ENCODE assay signal across 12 cellular contexts in the genomic region with DNA sequence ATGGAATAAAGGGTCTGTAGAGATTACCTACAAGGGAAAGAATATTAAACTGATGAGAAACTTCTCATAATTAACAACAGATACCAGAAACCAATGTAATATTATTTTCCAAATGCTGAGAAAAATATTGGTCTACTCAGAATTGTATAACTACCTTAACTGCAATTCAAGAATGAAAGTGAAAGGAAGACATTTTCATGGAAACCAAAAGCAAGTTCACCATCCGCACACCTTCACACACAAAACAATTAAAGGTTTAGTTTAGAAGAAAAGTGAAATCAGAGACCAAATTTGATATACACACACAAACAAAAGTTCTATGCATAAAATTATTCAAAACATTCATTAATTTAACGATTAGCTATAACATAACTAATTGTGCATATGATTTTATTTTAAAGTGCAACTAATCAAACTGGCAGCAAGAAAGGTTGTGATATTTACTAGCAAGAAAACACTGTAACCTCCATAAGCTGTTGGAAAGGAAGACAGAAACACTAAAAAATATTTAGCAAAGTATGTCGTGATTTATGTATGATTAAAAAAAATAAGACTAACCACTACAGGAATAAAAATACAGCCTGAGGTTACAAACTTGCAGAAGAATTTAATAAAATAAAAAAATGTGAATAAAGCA.
DNase-seq lines count a peak whose midpoint lies in the region; ATAC-seq and TF ChIP-seq lines count a peak whose summit lies in the region.
"Had no signal": no experiment of that assay in that cellular context is flagged by ENCODE, and none has a peak within 500 bp of the region (broad histone marks: within the 10 kb centered on the region; RNA-seq: fewer than 3 reads in every experiment).

No MANE protein-coding gene starts in this region.

- no peak overlapping the region for H2AFZ ChIP-seq in neuronal stem cell (ENCODE audit: low read length)

- TF ChIP-seq CTCF in CD4-positive, alpha-beta T cell (IDR thresholded peaks at IDR 0.05) = no peak
- no peak for TF ChIP-seq CTCF in esophagus squamous epithelium (IDR thresholded peaks at IDR 0.05)

- H3K9ac ChIP-seq in neuronal stem cell (ENCODE audit: low read depth, low read length, poor library complexity) = no peak overlapping the region

- CTCF ChIA-PET in CD4-positive, alpha-beta T cell (lab: Charles Lee) = no interaction called here
- CTCF ChIA-PET in activated CD4-positive, alpha-beta memory T cell treated with anti-CD3 and anti-CD28 coated beads for 36 hours (lab: Charles Lee) = interaction anchor here (1.1 kb wide), 1 partner anchor 12 kb away, joined by 4 read pairs; no protein-coding TSS in a partner anchor

- H3K4me2 ChIP-seq in neuronal stem cell (ENCODE audit: insufficient read depth, low read length, poor library complexity, severe bottlenecking) = no peak overlapping the region

- H3K4ac ChIP-seq in neuronal stem cell (ENCODE audit: low read length) = no peak overlapping the region

- H3K27me3 Mint-ChIP-seq in CD4-positive, alpha-beta T cell = no peaks in the 10 kb centered on the region
- H3K27me3 Mint-ChIP-seq in activated CD4-positive, alpha-beta memory T cell treated with anti-CD3 and anti-CD28 coated beads for 36 hours = no peaks in the 10 kb centered on the region

- H3K4me1 ChIP-seq in neuronal stem cell (ENCODE audit: control insufficient read depth in 2 of 2, insufficient read depth in 1 of 2, low read depth in 1 of 2, low read length in 2 of 2) = peaks cover 2 to 3% of the 10 kb centered on the region in 2 donors
- no peaks in the 10 kb centered on the region for H3K4me1 ChIP-seq in esophagus squamous epithelium
- H3K4me1 ChIP-seq: SJCRH30, suprapubic skin had no signal

- H3K4me1 Mint-ChIP-seq in CD4-positive, alpha-beta T cell (ENCODE audit: low read depth) = peaks cover 13% of the 10 kb centered on the region
- peaks cover 18% of the 10 kb centered on the region for H3K4me1 Mint-ChIP-seq in activated CD4-positive, alpha-beta memory T cell treated with anti-CD3 and anti-CD28 coated beads for 36 hours (ENCODE audit: low read depth)
- H3K4me1 Mint-ChIP-seq: nephron had no signal

- H3K36me3 Mint-ChIP-seq in CD4-positive, alpha-beta T cell (ENCODE audit: low read depth) = no peaks in the 10 kb centered on the region
- H3K36me3 Mint-ChIP-seq in activated CD4-positive, alpha-beta memory T cell treated with anti-CD3 and anti-CD28 coated beads for 36 hours = no peaks in the 10 kb centered on the region

- no peaks in the 10 kb centered on the region for H3K27me3 ChIP-seq in CD4-positive, alpha-beta T cell (ENCODE audit: control insufficient read depth, insufficient read depth, low read length)
- no peaks in the 10 kb centered on the region for H3K27me3 ChIP-seq in neuronal stem cell (ENCODE audit: control insufficient read depth in 3 of 3, insufficient read depth in 3 of 3, low read depth in 1 of 3, low read length in 3 of 3)
- H3K27me3 ChIP-seq in esophagus squamous epithelium = no peaks in the 10 kb centered on the region
- H3K27me3 ChIP-seq: SJCRH30, suprapubic skin had no signal

- H3K36me3 ChIP-seq in neuronal stem cell (replicated peaks in 1 of 2; ENCODE audit: control insufficient read depth in 2 of 2, insufficient read depth in 2 of 2, low read length in 2 of 2) (no peaks in the 10 kb centered on the region), esophagus squamous epithelium (no peaks in the 10 kb centered on the region)
- H3K36me3 ChIP-seq: SJCRH30, suprapubic skin had no signal

- H2BK12ac ChIP-seq in neuronal stem cell (ENCODE audit: low read length) = no peak overlapping the region

- H3K23ac ChIP-seq in neuronal stem cell (ENCODE audit: low read depth, low read length, poor library complexity) = no peak overlapping the region

- H4K8ac ChIP-seq in neuronal stem cell (ENCODE audit: low read depth, low read length) = no peak overlapping the region

- intact Hi-C loops in CD4-positive, alpha-beta T cell (cut with DNase I, micrococcal nuclease) = no loop called here
- intact Hi-C loops in activated CD4-positive, alpha-beta memory T cell treated with anti-CD3 and anti-CD28 coated beads for 36 hours (cut with micrococcal nuclease) = no loop called here
- intact Hi-C loops in esophagus squamous epithelium (cut with DNase I) = no loop called here

- POLR2A ChIA-PET in CD4-positive, alpha-beta T cell (lab: Charles Lee) = no interaction called here
- POLR2A ChIA-PET in activated CD4-positive, alpha-beta memory T cell treated with anti-CD3 and anti-CD28 coated beads for 36 hours (lab: Charles Lee) = no interaction called here

- H2BK120ac ChIP-seq in neuronal stem cell (ENCODE audit: low read depth, low read length) = no peak overlapping the region

- no peak overlapping the region for H2AK5ac ChIP-seq in neuronal stem cell (ENCODE audit: low read depth, low read length)

- H2BK15ac ChIP-seq in neuronal stem cell (ENCODE audit: low read length) = no peak overlapping the region

- H3K27ac ChIP-seq in CD4-positive, alpha-beta T cell (ENCODE audit: low read depth, low read length) = no peak overlapping the region
- H3K27ac ChIP-seq in neuronal stem cell (replicated peaks; ENCODE audit: low read length) (no peak overlapping the region), esophagus squamous epithelium (no peak overlapping the region)
- H3K27ac ChIP-seq: SJCRH30, suprapubic skin had no signal

- H3K27ac Mint-ChIP-seq in CD4-positive, alpha-beta T cell = no peak overlapping the region
- H3K27ac Mint-ChIP-seq in activated CD4-positive, alpha-beta memory T cell treated with anti-CD3 and anti-CD28 coated beads for 36 hours = no peak overlapping the region
- H3K27ac Mint-ChIP-seq: nephron had no signal

- no peaks in the 10 kb centered on the region for H3K79me1 ChIP-seq in neuronal stem cell (ENCODE audit: low read depth, low read length)

- DNase-seq in CD4-positive, alpha-beta T cell = no peak
- DNase-seq in activated CD4-positive, alpha-beta memory T cell treated with anti-CD3 and anti-CD28 coated beads for 36 hours = no peak
- DNase-seq in AG08395 (ENCODE audit: low spot score) = no peak
- no peak for DNase-seq in neuronal stem cell (ENCODE audit: low spot score)
- no peak for DNase-seq in NCI-H1417 treated with DMSO at 0.1 percent for 48 hours (lab: John Stamatoyannopoulos, UW)
- DNase-seq in esophagus squamous epithelium (lab: John Stamatoyannopoulos, UW) = no peak
- DNase-seq: cerebellar nuclear complex, SJCRH30 had no signal

- peak overlapping the region; percentile 52 for H3K4me3 Mint-ChIP-seq in CD4-positive, alpha-beta T cell
- H3K4me3 Mint-ChIP-seq in activated CD4-positive, alpha-beta memory T cell treated with anti-CD3 and anti-CD28 coated beads for 36 hours = peak overlapping the region; percentile 29
- H3K4me3 Mint-ChIP-seq: nephron had no signal

- no peak overlapping the region for H3K18ac ChIP-seq in neuronal stem cell (ENCODE audit: low read length)

- 100% methylated on average over 1 of the region's 3 CpGs; no CpG with 5 or more reads in 1 of the 2 donors for WGBS in neuronal stem cell (ENCODE audit: extremely low coverage in 2 of 2, insufficient read length in 2 of 2, insufficient replicate concordance in 1 of 2), 2 donors
- WGBS in esophagus squamous epithelium, 2 donors = 43 to 45% methylated on average over 3 of the region's 3 CpGs

- H3K9me3 Mint-ChIP-seq in CD4-positive, alpha-beta T cell = peaks cover 2% of the 10 kb centered on the region
- no peaks in the 10 kb centered on the region for H3K9me3 Mint-ChIP-seq in activated CD4-positive, alpha-beta memory T cell treated with anti-CD3 and anti-CD28 coated beads for 36 hours
- H3K9me3 Mint-ChIP-seq: nephron had no signal

- no peak overlapping the region for H3K14ac ChIP-seq in neuronal stem cell (ENCODE audit: low read length)

- no peak overlapping the region for H4K91ac ChIP-seq in neuronal stem cell (ENCODE audit: low read depth, low read length, poor library complexity)

- TF ChIP-seq POLR2A in esophagus squamous epithelium (IDR thresholded peaks at IDR 0.05) = no peak

- H3K9me3 ChIP-seq in CD4-positive, alpha-beta T cell (ENCODE audit: control insufficient read depth, low read length) = no peaks in the 10 kb centered on the region
- H3K9me3 ChIP-seq in neuronal stem cell (replicated peaks in 1 of 2; ENCODE audit: control insufficient read depth in 2 of 2, insufficient read depth in 1 of 2, low read depth in 1 of 2, low read length in 2 of 2) (no peaks in the 10 kb centered on the region), esophagus squamous epithelium (no peaks in the 10 kb centered on the region)
- H3K9me3 ChIP-seq: SJCRH30, suprapubic skin had no signal

- H2BK5ac ChIP-seq in neuronal stem cell (ENCODE audit: low read length) = no peak overlapping the region

- H3K4me3 ChIP-seq in neuronal stem cell (ENCODE audit: low read length in 2 of 2) (no peak overlapping the region), esophagus squamous epithelium (peak overlapping the region in 1 of 4 donors; percentile 33)
- H3K4me3 ChIP-seq: SJCRH30, suprapubic skin had no signal

- no peak for ATAC-seq in CD4-positive, alpha-beta T cell (ENCODE audit: poor library complexity)
- ATAC-seq in GM18520 (IDR thresholded peaks at IDR 0.05; ENCODE audit: unreplicated experiment) (peak; percentile 51), HG02884 (IDR thresholded peaks at IDR 0.05; ENCODE audit: unreplicated experiment) (peak; percentile 59)
